In genomic region chr20:4135385-4136077, GRCh38 we compare ENCODE assay signal across 9 cellular contexts. TPM values are rescaled to one million over a fixed set of nuclear protein-coding genes. Genes with fewer than 3 reads are reported as not detected.
DNase-seq lines count a peak whose midpoint lies in the region; ATAC-seq and TF ChIP-seq lines count a peak whose summit lies in the region.
"Had no signal": no experiment of that assay in that cellular context is flagged by ENCODE, and none has a peak within 500 bp of the region (broad histone marks: within the 10 kb centered on the region; RNA-seq: fewer than 3 reads in every experiment).

No MANE protein-coding gene starts in this region.

- peak overlapping the region; percentile 89 for H3K27ac ChIP-seq in SJSA1
- peak overlapping the region; percentile 93 for H3K27ac ChIP-seq in hepatocyte
- H3K27ac ChIP-seq in thoracic aorta, result no peak overlapping the region

- peak overlapping the region; percentile 88 for H3K27ac Mint-ChIP-seq in activated CD4-positive, alpha-beta T cell treated with anti-CD3 and anti-CD28 coated beads, Interleukin-2, amount 10 ng/mL, durations not matched to agents 24 days and 14 days

- DNase-seq in activated CD4-positive, alpha-beta T cell treated with anti-CD3 and anti-CD28 coated beads, Interleukin-2, amount 10 ng/mL, durations not matched to agents 24 days and 14 days, result no peak
- DNase-seq in activated CD4-positive, alpha-beta T cell treated with anti-CD3 and anti-CD28 coated beads, Interleukin-2, amount 50 U/mL, for 1 hour, result no peak
- peak; percentile 96 to 97 for DNase-seq in SJSA1 (ENCODE audit: low read depth in 1 of 2, low spot score in 2 of 2)
- peak; percentile 91 for DNase-seq in hepatocyte (ENCODE audit: low spot score)
- DNase-seq in thoracic aorta (ENCODE audit: low spot score), result peak; percentile 43
- no peak for DNase-seq in NCI-H524 (lab: John Stamatoyannopoulos, UW)
- DNase-seq: SHP77 had no signal

- H3K9me3 ChIP-seq in SJSA1 (replicated peaks), result no peaks in the 10 kb centered on the region
- no peaks in the 10 kb centered on the region for H3K9me3 ChIP-seq in hepatocyte (ENCODE audit: low read depth)
- no peaks in the 10 kb centered on the region for H3K9me3 ChIP-seq in thoracic aorta

- H3K4me2 ChIP-seq in hepatocyte, result peak overlapping the region; percentile 35

- no peaks in the 10 kb centered on the region for H4K20me1 ChIP-seq in hepatocyte (ENCODE audit: insufficient read depth, poor library complexity, severe bottlenecking)

- WGBS in hepatocyte (ENCODE audit: low lambda C conversion rate, missing lambda C conversion rate), result 46% methylated on average over 5 of the region's 5 CpGs

- H3K27me3 ChIP-seq in SJSA1 (replicated peaks) (no peaks in the 10 kb centered on the region), hepatocyte (no peaks in the 10 kb centered on the region), thoracic aorta (replicated peaks; ENCODE audit: insufficient read depth) (no peaks in the 10 kb centered on the region)

- H3K9me2 ChIP-seq in hepatocyte (replicated peaks; ENCODE audit: insufficient read depth), result no peaks in the 10 kb centered on the region

- H3K36me3 Mint-ChIP-seq in activated CD4-positive, alpha-beta T cell treated with anti-CD3 and anti-CD28 coated beads, Interleukin-2, amount 10 ng/mL, durations not matched to agents 24 days and 14 days (ENCODE audit: low read depth), result no peaks in the 10 kb centered on the region

- peaks cover 3% of the 10 kb centered on the region for H3K9me3 Mint-ChIP-seq in activated CD4-positive, alpha-beta T cell treated with anti-CD3 and anti-CD28 coated beads, Interleukin-2, amount 10 ng/mL, durations not matched to agents 24 days and 14 days

- peak; percentile 70 for ATAC-seq in thoracic aorta (ENCODE audit: insufficient number of reproducible peaks, low FRiP score, low read depth)
- ATAC-seq in GM18873 (IDR thresholded peaks at IDR 0.05; ENCODE audit: low FRiP score, unreplicated experiment), result no peak
- ATAC-seq in GM21723 (IDR thresholded peaks at IDR 0.05; ENCODE audit: unreplicated experiment), result no peak

- H3K4me3 Mint-ChIP-seq in activated CD4-positive, alpha-beta T cell treated with anti-CD3 and anti-CD28 coated beads, Interleukin-2, amount 10 ng/mL, durations not matched to agents 24 days and 14 days, result peak overlapping the region; percentile 63

- H3K4me1 Mint-ChIP-seq in activated CD4-positive, alpha-beta T cell treated with anti-CD3 and anti-CD28 coated beads, Interleukin-2, amount 10 ng/mL, durations not matched to agents 24 days and 14 days, result peaks cover 44% of the 10 kb centered on the region

- H3K4me3 ChIP-seq in SJSA1, result no peak overlapping the region
- no peak overlapping the region for H3K4me3 ChIP-seq in hepatocyte
- H3K4me3 ChIP-seq in thoracic aorta, result no peak overlapping the region

- peaks cover 40% of the 10 kb centered on the region for H3K4me1 ChIP-seq in SJSA1 (replicated peaks)
- H3K4me1 ChIP-seq in hepatocyte (ENCODE audit: insufficient read depth), result peaks cover 13% of the 10 kb centered on the region
- no peaks in the 10 kb centered on the region for H3K4me1 ChIP-seq in thoracic aorta (ENCODE audit: control insufficient read depth in 1 of 2, low read depth in 2 of 2)

- H3K79me2 ChIP-seq in hepatocyte, result no peaks in the 10 kb centered on the region

- no peak for TF ChIP-seq CTCF in hepatocyte (IDR thresholded peaks at IDR 0.05; ENCODE audit: poor library complexity)
- no peak for TF ChIP-seq CTCF in thoracic aorta (IDR thresholded peaks at IDR 0.05)

- no peaks in the 10 kb centered on the region for H3K27me3 Mint-ChIP-seq in activated CD4-positive, alpha-beta T cell treated with anti-CD3 and anti-CD28 coated beads, Interleukin-2, amount 10 ng/mL, durations not matched to agents 24 days and 14 days

- no peak overlapping the region for H2AFZ ChIP-seq in hepatocyte

- no peaks in the 10 kb centered on the region for H3K36me3 ChIP-seq in SJSA1
- H3K36me3 ChIP-seq in hepatocyte (replicated peaks; ENCODE audit: insufficient read depth, low read depth), result no peaks in the 10 kb centered on the region
- H3K36me3 ChIP-seq in thoracic aorta, result no peaks in the 10 kb centered on the region

- intact Hi-C loops in activated CD4-positive, alpha-beta T cell treated with anti-CD3 and anti-CD28 coated beads, Interleukin-2, amount 10 ng/mL, durations not matched to agents 24 days and 14 days (cut with micrococcal nuclease), result no loop called here

RNA-seq across cellular contexts. Expression of gene SMOX, which starts 13.1 kb away (rescaled TPM):
- total RNA-seq in activated CD4-positive, alpha-beta T cell treated with anti-CD3 and anti-CD28 coated beads, Interleukin-2, amount 10 ng/mL, durations not matched to agents 24 days and 14 days, result 25.4 and 26.6 TPM in 2 replicates
- 8.1 and 10.3 TPM in 2 replicates for total RNA-seq in SJSA1 (2014; rRNA removed; shearing (Covaris generic))
- 14.5 and 25.8 TPM in 2 replicates for total RNA-seq in hepatocyte
- 45.0 and 51.1 TPM in 2 replicates for polyA plus RNA-seq in hepatocyte
- total RNA-seq in thoracic aorta, result 10 to 100 TPM in 1 of 2 donors, 1 to 10 TPM in 1; 6.9 to 24.2 TPM

Comparison
In these comparisons a context has a peak if more than half of its experiments do, and no peak if none do; other contexts are left out.
1. DNase-seq: peak in SJSA1 (2 of 2), hepatocyte (single experiment) and thoracic aorta (single experiment); none in activated CD4-positive, alpha-beta T cell treated with anti-CD3 and anti-CD28 coated beads, Interleukin-2, amount 10 ng/mL, durations not matched to agents 24 days and 14 days (single experiment), activated CD4-positive, alpha-beta T cell treated with anti-CD3 and anti-CD28 coated beads, Interleukin-2, amount 50 U/mL, for 1 hour (single experiment) and NCI-H524 (0 of 2).
2. H3K27ac ChIP-seq: peak in SJSA1 (single experiment) and hepatocyte (single experiment); none in thoracic aorta (0 of 2).